ENCODE assay signal across 8 cellular contexts in genomic region chr17:28949185-28950016, GRCh38. TPM values are rescaled to one million over a fixed set of nuclear protein-coding genes. Genes with fewer than 3 reads are reported as not detected.
DNase-seq lines count a peak whose midpoint lies in the region; ATAC-seq, FAIRE-seq and TF ChIP-seq lines count a peak whose summit lies in the region.

No MANE protein-coding gene starts in this region.

- FAIRE-seq in GM12892 (lab: Jason Lieb, UNC): no peak

- no peak for DNase-seq in GM12892 (ENCODE audit: insufficient read length)
- DNase-seq in NCI-H2227 treated with DMSO at 0.1 percent for 48 hours (lab: John Stamatoyannopoulos, UW): peak; percentile 45
- peak; percentile 21 to 34 for DNase-seq in activated CD4-positive, alpha-beta T cell treated with anti-CD3 and anti-CD28 coated beads, Interleukin-2, amount 50 U/mL, for 4 hours
- peak; percentile 29 for DNase-seq in effector CD4-positive, alpha-beta T cell
- DNase-seq in lung microvascular endothelial cell (ENCODE audit: low read depth in 2 of 2): peak; percentile 45 to 56
- DNase-seq in stimulated activated CD4-positive, alpha-beta T cell treated with anti-CD3 and anti-CD28 coated beads, TNF-alpha, amount 100 ng/mL, for 4 hours (ENCODE audit: low read depth in 3 of 3): peak; percentile 13 to 48 (median 28)
- no peak for DNase-seq in SHP77 treated with DMSO at 0.1 percent for 48 hours (lab: John Stamatoyannopoulos, UW)

- no peak for ATAC-seq in HG03354 (IDR thresholded peaks at IDR 0.05; ENCODE audit: poor library complexity, severe bottlenecking, unreplicated experiment)

- TF ChIP-seq POLR2A in GM12892 (IDR thresholded peaks at IDR 0.05; ENCODE audit: low read depth, low read length): peak; percentile 23; the same call in 1 of the 2 replicates

RNA-seq across cellular contexts. Expression of gene PHF12, which starts 1.9 kb away (rescaled TPM):
- 18.2 TPM for polyA plus RNA-seq in GM12892 (2012; ENCODE audit: missing spikeins)
- 4.1 and 6.5 TPM in 2 replicates for total RNA-seq in lung microvascular endothelial cell

RNA-seq across cellular contexts. Expression of gene DHRS13, which starts 46.5 kb away (rescaled TPM):
- 5.9 TPM for polyA plus RNA-seq in GM12892 (2012; ENCODE audit: missing spikeins)
- total RNA-seq in lung microvascular endothelial cell: 6.3 and 14.5 TPM in 2 replicates

RNA-seq across cellular contexts. Expression of gene FLOT2, which starts 51.9 kb away (rescaled TPM):
- polyA plus RNA-seq in GM12892 (2012; ENCODE audit: missing spikeins): 38.4 TPM
- total RNA-seq in lung microvascular endothelial cell: 73.2 and 93.7 TPM in 2 replicates

RNA-seq across cellular contexts. Expression of gene SEZ6, which starts 56.4 kb away (rescaled TPM):
- polyA plus RNA-seq in GM12892 (2012; ENCODE audit: missing spikeins): 0.89 TPM
- under 0.01 TPM in 1 of 2 replicates, not detected in the other for total RNA-seq in lung microvascular endothelial cell

Comparison
In these comparisons a context has a peak if more than half of its experiments do, and no peak if none do; other contexts are left out.
1. DNase-seq: peak in NCI-H2227 treated with DMSO at 0.1 percent for 48 hours (single experiment), activated CD4-positive, alpha-beta T cell treated with anti-CD3 and anti-CD28 coated beads, Interleukin-2, amount 50 U/mL, for 4 hours (2 of 2), effector CD4-positive, alpha-beta T cell (single experiment), lung microvascular endothelial cell (2 of 2) and stimulated activated CD4-positive, alpha-beta T cell treated with anti-CD3 and anti-CD28 coated beads, TNF-alpha, amount 100 ng/mL, for 4 hours (3 of 3); none in GM12892 (single experiment) and SHP77 treated with DMSO at 0.1 percent for 48 hours (single experiment).